23 cellular contexts compared by ENCODE assay signal in genomic region chr7:121054925-121055324, GRCh38.
"Had no signal": no experiment of that assay in that cellular context is flagged by ENCODE, and none has a peak within 500 bp of the region (broad histone marks: within the 10 kb centered on the region; RNA-seq: fewer than 3 reads in every experiment).

No MANE protein-coding gene starts in this region.

- H3K27ac ChIP-seq: coronary artery, foreskin keratinocyte, heart left ventricle, parathyroid adenoma, prostate gland, right lobe of liver, thoracic aorta, transverse colon had no signal

- H3K27me3 ChIP-seq: foreskin keratinocyte, heart left ventricle, right lobe of liver, transverse colon had no signal

- H3K9ac ChIP-seq: parathyroid adenoma had no signal

- H2AFZ ChIP-seq: parathyroid adenoma had no signal

- H3K4me3 ChIP-seq: coronary artery, heart left ventricle, lung, prostate gland, right lobe of liver, thoracic aorta, transverse colon had no signal

- H3K36me3 ChIP-seq: prostate gland, right lobe of liver, thoracic aorta, transverse colon had no signal

- H3K79me2 ChIP-seq: parathyroid adenoma had no signal

- DNase-seq: effector CD4-positive, alpha-beta T cell; endodermal cell; erythroblast; foreskin keratinocyte; heart left ventricle; hippocampal formation; left colon; left ventricle myocardium superior; mesenchymal stem cell; naive thymus-derived CD4-positive, alpha-beta T cell; nephron progenitor cell; retina; right lobe of liver; stimulated activated CD4-positive, alpha-beta T cell treated with anti-CD3 and anti-CD28 coated beads, Interleukin-4, amount 100 ng/mL, for 24 hours; stimulated activated naive CD8-positive, alpha-beta T cell treated with anti-CD3 and anti-CD28 coated beads, Interleukin-15, amount 100 ng/mL, for 72 hours; transverse colon had no signal

- H3K4me1 ChIP-seq: foreskin keratinocyte, parathyroid adenoma, prostate gland, transverse colon had no signal

- ATAC-seq: foreskin keratinocyte; heart left ventricle; left colon; left ventricle myocardium superior; naive thymus-derived CD4-positive, alpha-beta T cell; right lobe of liver; stimulated activated memory B cell treated with anti-CD40 and anti-IgM and Interleukin-4, amounts not matched to agents 10 μg/mL and 1 μg/mL and 100 μg/mL, for 72 hours; stimulated activated naive CD8-positive, alpha-beta T cell treated with anti-CD3 and anti-CD28 coated beads, Interleukin-15, amount 100 ng/mL, for 72 hours had no signal

- FAIRE-seq: endothelial cell of umbilical vein had no signal

- H3K9me3 ChIP-seq: heart left ventricle, prostate gland, right lobe of liver, thoracic aorta, transverse colon had no signal
